Comparison of ENCODE assay signal across 26 cellular contexts in genomic region chr13:107347641-107348369, GRCh38.
"Had no signal": no experiment of that assay in that cellular context is flagged by ENCODE, and none has a peak within 500 bp of the region (broad histone marks: within the 10 kb centered on the region; RNA-seq: fewer than 3 reads in every experiment).

No MANE protein-coding gene starts in this region.

- ATAC-seq: activated CD4-positive, CD25-positive, alpha-beta regulatory T cell treated with anti-CD3 and anti-CD28 coated beads, Interleukin-2, amount 50 U/mL, for 24 hours; esophagus mucosa; gastroesophageal sphincter; naive thymus-derived CD8-positive, alpha-beta T cell; pancreas had no signal

- H3K4me3 ChIP-seq: gastroesophageal sphincter, hepatocyte, pancreas, prostate gland, sigmoid colon, smooth muscle cell, tibial nerve had no signal

- FAIRE-seq: keratinocyte, pancreas, TTC549 had no signal

- H3K9me3 ChIP-seq: gastroesophageal sphincter, pancreas, prostate gland, sigmoid colon, tibial nerve had no signal

- H3K27ac ChIP-seq: gastroesophageal sphincter, hepatocyte, pancreas, prostate gland, sigmoid colon, tibial nerve, WERI-Rb-1 had no signal

- H3K4me2 ChIP-seq: hepatocyte had no signal

- H3K36me3 ChIP-seq: gastroesophageal sphincter, pancreas, prostate gland, sigmoid colon, tibial nerve, WERI-Rb-1 had no signal

- H3K4me1 ChIP-seq: gastroesophageal sphincter, pancreas, prostate gland, sigmoid colon, tibial nerve had no signal

- H3K27me3 ChIP-seq: gastroesophageal sphincter, hepatocyte, pancreas, sigmoid colon, tibial nerve had no signal

- DNase-seq: activated CD4-positive, alpha-beta memory T cell treated with anti-CD3 and anti-CD28 coated beads for 36 hours; activated CD4-positive, alpha-beta T cell treated with anti-CD3 and anti-CD28 coated beads for 48 hours; activated CD8-positive, alpha-beta memory T cell treated with anti-CD3 and anti-CD28 coated beads, Interleukin-2, amount 50 U/mL, for 4 hours; activated effector memory CD4-positive, alpha-beta T cell treated with anti-CD3 and anti-CD28 coated beads, Interleukin-2, amount 50 U/mL, for 16 hours; activated naive CD4-positive, alpha-beta T cell treated with anti-CD3 and anti-CD28 coated beads, Interleukin-2, amount 10 ng/mL, durations not matched to agents 7 days and 5 days; activated naive CD8-positive, alpha-beta T cell treated with anti-CD3 and anti-CD28 coated beads, Interleukin-2, amount 10 ng/mL, durations not matched to agents 7 days and 5 days; activated T-cell treated with anti-CD3 and anti-CD28 coated beads, Interleukin-2, amount 50 U/mL, for 1 hour; amygdala; caudate nucleus; midbrain; naive thymus-derived CD8-positive, alpha-beta T cell; nucleus accumbens; pancreas; sigmoid colon; stimulated activated naive CD4-positive, alpha-beta T cell treated with Interleukin-2 at 50 U/mL for 16 hours; T-helper 9 cell; WERI-Rb-1 had no signal

- H2AFZ ChIP-seq: hepatocyte had no signal
